Comparison of ENCODE assay signal across 8 cellular contexts in genomic region chr3:66220602-66221377, GRCh38. TPM values are rescaled to one million over a fixed set of nuclear protein-coding genes. Genes with fewer than 3 reads are reported as not detected.
DNase-seq lines count a peak whose midpoint lies in the region; ATAC-seq and TF ChIP-seq lines count a peak whose summit lies in the region.

Gene SLC25A26, plus strand, starts transcription at chr3:66221001. Its CDS starts 94 bp downstream, at chr3:66221095.

- intact Hi-C loops in IMR-90 (cut with micrococcal nuclease): no loop called here

- H2BK5ac ChIP-seq in IMR-90 (ENCODE audit: low read depth, low read length, poor library complexity, severe bottlenecking): peak within 1 kb of the TSS; percentile 69

- H4K91ac ChIP-seq in IMR-90 (ENCODE audit: insufficient read depth, low read depth, low read length): peak within 1 kb of the TSS; percentile 33; the same call in 1 of the 2 replicates

- no peak within 1 kb of the TSS for H3K56ac ChIP-seq in IMR-90 (ENCODE audit: extremely low read depth, insufficient read depth, low read length)

- BruUV-seq in IMR-90 (replicated peaks; lab: Mats Ljungman, UMichigan): TSS peak; percentile 61

- no peak for TF ChIP-seq CTCF in IMR-90 (conservative IDR thresholded peaks at IDR 0.05; ENCODE audit: low read depth, low read length)

- H3K23ac ChIP-seq in IMR-90 (ENCODE audit: low read depth, low read length): 0 out of 2 replicates have a peak within 1 kb of the TSS, but pooled peaks have one; percentile 31

- DNase-seq in DMS 273 (lab: John Stamatoyannopoulos, UW; ENCODE audit: unreplicated experiment) (peak; percentile 97), IMR-90 (peak; percentile 95), OCI-M1 (lab: John Stamatoyannopoulos, UW) (peak; percentile 90), activated T-cell treated with anti-CD3 and anti-CD28 coated beads for 24 hours (ENCODE audit: low read depth) (peak; percentile 94), epidermal melanocyte (ENCODE audit: insufficient read length, low spot score) (peak; percentile 75)
- DNase-seq in stimulated activated CD8-positive, alpha-beta memory T cell treated with anti-CD3 and anti-CD28 coated beads, Interleukin-4, amount 100 ng/mL, for 1 hour (ENCODE audit: low read depth in 2 of 2, low spot score in 1 of 2): peak; percentile 93 to 94

- H2AK9ac ChIP-seq in IMR-90 (replicated peaks; ENCODE audit: low read depth, low read length, poor library complexity): no peak within 1 kb of the TSS

- ATAC-seq in GM21528 (IDR thresholded peaks at IDR 0.05; ENCODE audit: low FRiP score, unreplicated experiment) (peak; percentile 100), IMR-90 (ENCODE audit: low read depth) (peak; percentile 99)

- TF ChIP-seq RAD21 in IMR-90 (IDR thresholded peaks at IDR 0.05; ENCODE audit: low read length): no peak

- H3K79me1 ChIP-seq in IMR-90 (ENCODE audit: low read depth in 1 of 2, low read length in 2 of 2): peaks cover 11% of the 10 kb centered on the region in 2 experiments; a peak in 3 of 4 replicates

- peaks cover 4% of the 10 kb centered on the region for H3K27me3 ChIP-seq in IMR-90 (ENCODE audit: control insufficient read depth, insufficient read depth, low read length)
- no peaks in the 10 kb centered on the region for H3K27me3 ChIP-seq in mononuclear cell (ENCODE audit: insufficient read depth, low read length)

- H3K4me3 ChIP-seq in IMR-90 (ENCODE audit: insufficient read depth, low read depth, low read length): peak within 1 kb of the TSS; percentile 80
- H3K4me3 ChIP-seq in mononuclear cell (ENCODE audit: low read length): peak within 1 kb of the TSS; percentile 82

- H2AFZ ChIP-seq in IMR-90 (replicated peaks; ENCODE audit: low read length, poor library complexity): peak within 1 kb of the TSS; percentile 97

- H3K4ac ChIP-seq in IMR-90 (ENCODE audit: low read depth, low read length): peak within 1 kb of the TSS; percentile 38; the same call in 1 of the 2 replicates

- in situ Hi-C loops in IMR-90 (cut with MboI; ENCODE audit: low sequenced_read_pairs): no loop called here

- H3K4me2 ChIP-seq in IMR-90 (ENCODE audit: low read depth, low read length): peak within 1 kb of the TSS; percentile 89

- CTCF ChIA-PET in IMR-90 (lab: Yijun Ruan, JAX): interaction anchor here (1.5 kb wide), 1 partner anchor 15 kb away, joined by 3 read pairs; no protein-coding TSS in a partner anchor

- WGBS in IMR-90 (ENCODE audit: extremely low coverage in 2 of 2, insufficient read length in 1 of 2), 2 experiments: 1% methylated on average over 40 of the region's 56 CpGs; no CpG with 5 or more reads in 1 of the 2 experiments

- no peaks in the 10 kb centered on the region for H3K36me3 ChIP-seq in IMR-90 (ENCODE audit: control insufficient read depth, insufficient read depth, low read length)

- dilution Hi-C loops in IMR-90 (cut with HindIII; ENCODE audit: low sequenced_read_pairs, unreplicated experiment): no loop called here

- no peak within 1 kb of the TSS; the same call in 1 of the 2 replicates for H3K18ac ChIP-seq in IMR-90 (ENCODE audit: low read depth, low read length)

- H3K14ac ChIP-seq in IMR-90 (replicated peaks; ENCODE audit: low read depth, low read length): 0 out of 2 replicates have a peak within 1 kb of the TSS, but pooled peaks have one; percentile 19

- no peaks in the 10 kb centered on the region for H3K9me1 ChIP-seq in IMR-90 (ENCODE audit: insufficient read depth, low read length)

- POLR2A ChIA-PET in IMR-90 (lab: Charles Lee; ENCODE audit: unreplicated experiment): no interaction called here

- H2AK5ac ChIP-seq in IMR-90 (ENCODE audit: low read depth, low read length): no peak within 1 kb of the TSS

- no peaks in the 10 kb centered on the region; the same call in 1 of the 2 replicates for H4K20me1 ChIP-seq in IMR-90 (ENCODE audit: insufficient read depth, low read length)

- H3K9me3 ChIP-seq in IMR-90 (ENCODE audit: control insufficient read depth, insufficient read depth, low read length) (no peaks in the 10 kb centered on the region), mononuclear cell (ENCODE audit: low read depth, low read length) (no peaks in the 10 kb centered on the region)

- no peak within 1 kb of the TSS for H2BK120ac ChIP-seq in IMR-90 (ENCODE audit: low read depth, low read length)

- H4K5ac ChIP-seq in IMR-90 (ENCODE audit: low read depth, low read length): peak within 1 kb of the TSS; percentile 73

- peak; percentile 89 for TF ChIP-seq POLR2A in IMR-90 (IDR thresholded peaks at IDR 0.05; ENCODE audit: low read depth, low read length)

- H3K27ac ChIP-seq in IMR-90 (ENCODE audit: insufficient read depth, low read length): peak within 1 kb of the TSS; percentile 72

- peak within 1 kb of the TSS; percentile 75 to 89; a peak in 3 of 4 replicates for H4K8ac ChIP-seq in IMR-90 (ENCODE audit: low read depth in 2 of 2, low read length in 2 of 2)

- H3K4me1 ChIP-seq in IMR-90 (ENCODE audit: control insufficient read depth, insufficient read depth, low read length) (no peaks in the 10 kb centered on the region), mononuclear cell (ENCODE audit: insufficient read depth, low read length) (peaks cover 9% of the 10 kb centered on the region)

- H2BK20ac ChIP-seq in IMR-90 (ENCODE audit: low read depth, low read length): no peak within 1 kb of the TSS

- no peak within 1 kb of the TSS for H2BK15ac ChIP-seq in IMR-90 (ENCODE audit: low read depth, low read length)

- H3K9ac ChIP-seq in IMR-90 (ENCODE audit: low read depth, low read length): peak within 1 kb of the TSS; percentile 71

TF ChIP-seq in IMR-90, 13 proteins besides CTCF, POLR2A, EP300 and RAD21:
- TF ChIP-seq MXI1 (IDR thresholded peaks at IDR 0.05; ENCODE audit: borderline replicate concordance, low read depth, low read length) (peak; percentile 99), USF2 (IDR thresholded peaks at IDR 0.05; ENCODE audit: low read depth, low read length) (peak; percentile 97), RCOR1 (IDR thresholded peaks at IDR 0.05; ENCODE audit: insufficient replicate concordance, low read length) (no peak), MAZ (IDR thresholded peaks at IDR 0.05; ENCODE audit: borderline replicate concordance, low read depth, low read length) (peak; percentile 88), CHD1 (IDR thresholded peaks at IDR 0.05; ENCODE audit: low read depth, low read length) (peak; percentile 79; the same call in 1 of the 2 replicates), CEBPB (IDR thresholded peaks at IDR 0.05; ENCODE audit: low read depth, low read length) (no peak), BHLHE40 (IDR thresholded peaks at IDR 0.05; ENCODE audit: low read depth, low read length) (peak; percentile 99)
TF ChIP-seq in IMR-90: peak in this region for 5.

RNA-seq across cellular contexts. Expression of gene SLC25A26, which starts in this region (rescaled TPM):
- 12.7 and 17.5 TPM in 2 replicates for total RNA-seq in IMR-90 (2012; rRNA removed)
- 8.5 and 10.9 TPM in 2 replicates for polyA plus RNA-seq in IMR-90 (2012; rRNA removed)
- 5.6 and 13.2 TPM in 2 replicates for polyA plus RNA-seq in IMR-90 (2012; cell fraction: cytosol; rRNA removed)
- polyA plus RNA-seq in IMR-90 (2012; cell fraction: nucleus; rRNA removed; ENCODE audit: low replicate concordance): 3.1 and 7.2 TPM in 2 replicates
- total RNA-seq in mononuclear cell: 30.5 TPM

Comparison
In these comparisons a context has a peak if more than half of its experiments do, and no peak if none do; other contexts are left out.
1. Peak in every context shown above with its lines: DNase-seq, ATAC-seq, H3K4me3 ChIP-seq and H3K27ac ChIP-seq.